ENCODE assay signal across 1 cellular context in the genomic region with DNA sequence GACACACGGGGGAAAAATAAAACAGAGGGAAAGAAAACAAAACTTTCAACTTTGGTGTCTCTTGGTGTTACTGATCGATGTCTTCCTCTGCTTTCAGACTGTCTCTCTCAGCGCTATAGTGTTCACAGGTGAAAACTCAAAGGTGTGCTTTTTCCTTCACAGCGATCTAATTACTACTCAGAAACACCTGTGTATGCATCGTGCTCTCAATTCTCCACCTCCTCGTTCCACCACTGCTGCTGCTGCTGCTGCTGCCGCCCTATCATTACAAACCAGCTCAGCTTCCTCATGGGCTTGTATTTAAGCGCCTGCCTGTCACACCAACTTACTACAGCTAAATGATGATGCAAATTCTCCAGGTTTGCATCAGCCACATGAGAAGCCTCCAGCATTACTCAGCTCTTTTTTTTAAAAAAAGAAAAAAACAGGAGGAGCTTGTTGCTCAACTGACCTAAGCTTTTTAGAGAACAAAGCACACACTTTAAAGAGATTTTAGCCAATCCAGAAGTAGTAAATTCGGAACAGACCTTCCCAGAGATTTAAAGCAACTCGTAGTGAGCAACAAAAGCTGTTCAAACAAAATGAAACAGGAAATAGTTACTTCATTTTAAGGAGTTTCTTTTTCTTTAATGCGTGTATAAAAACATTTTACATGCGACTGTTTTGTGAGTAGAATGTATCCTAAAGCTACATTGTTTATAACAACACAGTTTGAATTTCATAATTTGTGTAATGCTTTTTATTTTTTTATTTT.
TF ChIP-seq lines count a peak whose summit lies in the region.

A gene (minus strand): TSS at position 274 of the 754 bp plus-strand sequence. CDS start 280 bp downstream, outside the sequence.

TF ChIP-seq in K562, 482 proteins besides CTCF, POLR2A, EP300 and RAD21 (continued from another document):
- TF ChIP-seq, protein P1, sequence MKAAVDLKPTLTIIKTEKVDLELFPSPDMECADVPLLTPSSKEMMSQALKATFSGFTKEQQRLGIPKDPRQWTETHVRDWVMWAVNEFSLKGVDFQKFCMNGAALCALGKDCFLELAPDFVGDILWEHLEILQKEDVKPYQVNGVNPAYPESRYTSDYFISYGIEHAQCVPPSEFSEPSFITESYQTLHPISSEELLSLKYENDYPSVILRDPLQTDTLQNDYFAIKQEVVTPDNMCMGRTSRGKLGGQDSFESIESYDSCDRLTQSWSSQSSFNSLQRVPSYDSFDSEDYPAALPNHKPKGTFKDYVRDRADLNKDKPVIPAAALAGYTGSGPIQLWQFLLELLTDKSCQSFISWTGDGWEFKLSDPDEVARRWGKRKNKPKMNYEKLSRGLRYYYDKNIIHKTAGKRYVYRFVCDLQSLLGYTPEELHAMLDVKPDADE (conservative IDR thresholded peaks at IDR 0.05; ENCODE audit: control insufficient read depth, low read depth, low read length) = no peak
TF ChIP-seq in K562: peak in this region for 143.
